21 cellular contexts compared by ENCODE assay signal in the genomic region with DNA sequence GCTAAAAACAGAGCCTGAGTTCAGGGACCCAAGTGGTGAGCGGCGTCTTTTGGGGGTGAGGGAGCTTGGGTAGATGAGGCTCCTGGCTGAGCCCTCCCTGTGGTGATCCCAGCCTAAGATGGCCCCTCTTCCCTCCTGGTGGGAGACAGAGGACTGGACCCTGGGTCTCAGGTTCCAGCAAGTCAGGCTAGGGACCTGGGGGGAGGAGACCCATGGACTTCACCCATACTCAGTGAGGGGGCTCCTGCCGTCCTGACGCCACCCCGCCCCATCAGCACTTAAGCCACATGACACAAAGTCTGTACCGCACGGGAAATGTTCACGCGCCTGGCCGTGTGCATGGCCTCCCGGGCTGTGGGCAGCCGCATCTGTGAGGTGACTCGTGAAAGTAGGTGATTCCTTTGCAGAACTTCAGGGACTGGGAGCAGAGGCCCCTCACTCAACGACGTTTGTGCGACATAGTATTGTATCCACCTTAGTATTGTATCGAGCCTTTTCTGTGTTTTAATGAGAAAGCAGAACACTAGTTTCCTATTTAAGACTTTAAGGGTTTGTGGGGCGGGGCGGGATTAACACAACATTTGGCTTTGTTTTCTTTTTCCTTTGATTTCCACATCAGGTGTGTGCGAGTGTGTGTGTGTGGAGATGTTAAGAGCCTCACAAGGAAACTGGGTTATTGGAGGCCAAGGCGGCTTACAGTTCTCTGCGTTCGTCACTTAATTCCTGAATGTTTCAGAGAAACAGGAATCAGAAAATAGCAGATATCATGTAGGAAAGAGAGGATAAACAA. TPM values are rescaled to one million over a fixed set of nuclear protein-coding genes. Genes with fewer than 3 reads are reported as not detected.
DNase-seq lines count a peak whose midpoint lies in the region; ATAC-seq, FAIRE-seq and TF ChIP-seq lines count a peak whose summit lies in the region.
"Had no signal": no experiment of that assay in that cellular context is flagged by ENCODE, and none has a peak within 500 bp of the region (broad histone marks: within the 10 kb centered on the region; RNA-seq: fewer than 3 reads in every experiment).

No MANE protein-coding gene starts in this region.

- peaks cover 11% of the 10 kb centered on the region for H3K36me3 ChIP-seq in bronchial epithelial cell (ENCODE audit: control insufficient read depth, insufficient read depth, low read length)
- peaks cover 0 to 38% (median 32%) of the 10 kb centered on the region in 4 donors for H3K36me3 ChIP-seq in upper lobe of left lung
- peaks cover 0 to 54% (median 30%) of the 10 kb centered on the region in 6 donors for H3K36me3 ChIP-seq in spleen
- H3K36me3 ChIP-seq: uterus had no signal

- H3K9me3 ChIP-seq in upper lobe of left lung, result no peaks in the 10 kb centered on the region
- no peaks in the 10 kb centered on the region for H3K9me3 ChIP-seq in spleen
- H3K9me3 ChIP-seq: Peyer's patch, uterus had no signal

- H3K36me3 Mint-ChIP-seq in natural killer cell treated with Interleukin-12 subunit alpha and Interleukin-12 subunit beta and Interleukin-15 and Interleukin-18, amount 100 ng/mL, for 72 hours, result no peaks in the 10 kb centered on the region
- H3K36me3 Mint-ChIP-seq: activated naive CD8-positive, alpha-beta T cell treated with anti-CD3 and anti-CD28 coated beads for 36 hours had no signal

- TF ChIP-seq POLR2A in upper lobe of left lung (IDR thresholded peaks at IDR 0.05), result no peak
- no peak for TF ChIP-seq POLR2A in spleen (IDR thresholded peaks at IDR 0.05)

- H3K27ac Mint-ChIP-seq in natural killer cell treated with Interleukin-12 subunit alpha and Interleukin-12 subunit beta and Interleukin-15 and Interleukin-18, amount 100 ng/mL, for 72 hours, result no peak overlapping the region
- H3K27ac Mint-ChIP-seq: activated naive CD8-positive, alpha-beta T cell treated with anti-CD3 and anti-CD28 coated beads for 36 hours; stimulated activated effector memory CD8-positive, alpha-beta T cell treated with anti-CD3 and anti-CD28 coated beads, Interleukin-12 subunit alpha, Interleukin-12 subunit beta, amount 100 ng/mL, for 72 hours had no signal

- no peaks in the 10 kb centered on the region for H3K27me3 Mint-ChIP-seq in natural killer cell treated with Interleukin-12 subunit alpha and Interleukin-12 subunit beta and Interleukin-15 and Interleukin-18, amount 100 ng/mL, for 72 hours
- H3K27me3 Mint-ChIP-seq: activated naive CD8-positive, alpha-beta T cell treated with anti-CD3 and anti-CD28 coated beads for 36 hours had no signal

- WGBS in upper lobe of left lung, 2 donors, result 90 to 94% methylated on average over 19 to 23 of the region's 23 CpGs
- 88 to 95% (median 91%) methylated on average over 18 to 23 of the region's 23 CpGs for WGBS in spleen, 5 donors

- no peaks in the 10 kb centered on the region for H3K4me1 Mint-ChIP-seq in natural killer cell treated with Interleukin-12 subunit alpha and Interleukin-12 subunit beta and Interleukin-15 and Interleukin-18, amount 100 ng/mL, for 72 hours (ENCODE audit: low read depth in 2 of 2)
- H3K4me1 Mint-ChIP-seq: activated naive CD8-positive, alpha-beta T cell treated with anti-CD3 and anti-CD28 coated beads for 36 hours; stimulated activated effector memory CD8-positive, alpha-beta T cell treated with anti-CD3 and anti-CD28 coated beads, Interleukin-12 subunit alpha, Interleukin-12 subunit beta, amount 100 ng/mL, for 72 hours had no signal

- H3K4me1 ChIP-seq in upper lobe of left lung, result no peaks in the 10 kb centered on the region
- no peaks in the 10 kb centered on the region for H3K4me1 ChIP-seq in spleen
- H3K4me1 ChIP-seq: Peyer's patch, uterus had no signal

- H3K4me3 Mint-ChIP-seq in natural killer cell treated with Interleukin-12 subunit alpha and Interleukin-12 subunit beta and Interleukin-15 and Interleukin-18, amount 100 ng/mL, for 72 hours, result no peak overlapping the region
- H3K4me3 Mint-ChIP-seq: activated naive CD8-positive, alpha-beta T cell treated with anti-CD3 and anti-CD28 coated beads for 36 hours; stimulated activated effector memory CD8-positive, alpha-beta T cell treated with anti-CD3 and anti-CD28 coated beads, Interleukin-12 subunit alpha, Interleukin-12 subunit beta, amount 100 ng/mL, for 72 hours had no signal

- H3K27ac ChIP-seq in upper lobe of left lung, result no peak overlapping the region
- H3K27ac ChIP-seq in spleen, result no peak overlapping the region
- H3K27ac ChIP-seq: Peyer's patch, uterus had no signal

- H3K27me3 ChIP-seq in bronchial epithelial cell (ENCODE audit: control insufficient read depth, insufficient read depth, low read length) (no peaks in the 10 kb centered on the region), upper lobe of left lung (no peaks in the 10 kb centered on the region), spleen (replicated peaks in 1 of 7) (no peaks in the 10 kb centered on the region)
- H3K27me3 ChIP-seq: Peyer's patch, uterus had no signal

- peak; percentile 13 for FAIRE-seq in bronchial epithelial cell (lab: Jason Lieb, UNC)
- FAIRE-seq: GM12878, small intestine had no signal

- TF ChIP-seq EP300 in upper lobe of left lung (IDR thresholded peaks at IDR 0.05), result no peak

- H3K4me3 ChIP-seq in bronchial epithelial cell (ENCODE audit: low read depth, low read length) (no peak overlapping the region), upper lobe of left lung (no peak overlapping the region), spleen (no peak overlapping the region)
- H3K4me3 ChIP-seq: GM12878, Peyer's patch, uterus had no signal

- no peak for ATAC-seq in natural killer cell treated with Interleukin-12 subunit alpha and Interleukin-12 subunit beta and Interleukin-15 and Interleukin-18, amount 100 ng/mL, for 72 hours
- ATAC-seq in upper lobe of left lung (ENCODE audit: low FRiP score in 2 of 2) (no peak), HG03097 (IDR thresholded peaks at IDR 0.05; ENCODE audit: low FRiP score, unreplicated experiment) (no peak)
- ATAC-seq: stimulated activated effector memory CD8-positive, alpha-beta T cell treated with anti-CD3 and anti-CD28 coated beads, Interleukin-12 subunit alpha, Interleukin-12 subunit beta, amount 100 ng/mL, for 72 hours had no signal

- TF ChIP-seq CTCF in bronchial epithelial cell (IDR thresholded peaks at IDR 0.05; ENCODE audit: insufficient read depth, low read length, severe bottlenecking), result no peak
- no peak for TF ChIP-seq CTCF in upper lobe of left lung (IDR thresholded peaks at IDR 0.05)
- TF ChIP-seq CTCF in spleen (IDR thresholded peaks at IDR 0.05 in 8 of 11, conservative IDR thresholded peaks at IDR 0.05 in 3 of 11), result no peak

- H3K9me3 Mint-ChIP-seq in natural killer cell treated with Interleukin-12 subunit alpha and Interleukin-12 subunit beta and Interleukin-15 and Interleukin-18, amount 100 ng/mL, for 72 hours, result no peaks in the 10 kb centered on the region
- H3K9me3 Mint-ChIP-seq: activated naive CD8-positive, alpha-beta T cell treated with anti-CD3 and anti-CD28 coated beads for 36 hours; stimulated activated effector memory CD8-positive, alpha-beta T cell treated with anti-CD3 and anti-CD28 coated beads, Interleukin-12 subunit alpha, Interleukin-12 subunit beta, amount 100 ng/mL, for 72 hours had no signal

- intact Hi-C loops in spleen (cut with DNase I; ENCODE audit: low total_unique reads), result no loop called here

- peak; percentile 33 for DNase-seq in activated effector memory CD4-positive, alpha-beta T cell treated with anti-CD3 and anti-CD28 coated beads, Interleukin-2, amount 50 U/mL, for 16 hours
- DNase-seq in activated effector memory CD4-positive, alpha-beta T cell treated with Interleukin-2 at 50 U/mL for 16 hours, result no peak
- DNase-seq in bronchial epithelial cell (ENCODE audit: low read depth) (no peak), upper lobe of left lung (peak; percentile 12 to 45), A172 (ENCODE audit: low spot score) (no peak), spleen (no peak)
- peak; percentile 49 for DNase-seq in natural killer cell treated with Interleukin-12 subunit alpha and Interleukin-12 subunit beta and Interleukin-15 and Interleukin-18, amount 100 ng/mL, for 72 hours (ENCODE audit: low spot score)
- DNase-seq: activated naive CD8-positive, alpha-beta T cell treated with anti-CD3 and anti-CD28 coated beads for 36 hours; central memory CD4-positive, alpha-beta T cell; COR-L47; HCEC 1CT; mammary epithelial cell; NCI-H2107; NCI-H774; occipital lobe; small intestine had no signal

RNA-seq across cellular contexts. Expression of a gene that starts 18.4 kb away (rescaled TPM):
- 1.3 TPM in 2 replicates for total RNA-seq in bronchial epithelial cell
- 1 to 10 TPM; 1.4 to 3.5 TPM for total RNA-seq in natural killer cell treated with Interleukin-12 subunit alpha and Interleukin-12 subunit beta and Interleukin-15 and Interleukin-18, amount 100 ng/mL, for 72 hours
- 1 to 10 TPM in 5 of 6 donors, under 1 TPM in 1; 1.00 to 2.9 (median 1.5) TPM for total RNA-seq in upper lobe of left lung
- 1.2 and 3.3 TPM in 2 replicates for total RNA-seq in A172 (2014; rRNA removed; shearing (Covaris generic))
- total RNA-seq in spleen, result 1 to 10 TPM in 6 of 7 donors, under 1 TPM in 1; 0.94 to 3.2 (median 2.3) TPM
- polyA plus RNA-seq in spleen, result 1 to 10 TPM; 4.0 to 6.6 (median 5.8) TPM

RNA-seq across cellular contexts. Expression of a gene that starts 31.7 kb away (rescaled TPM):
- 1.8 and 3.2 TPM in 2 replicates for total RNA-seq in bronchial epithelial cell
- 1 to 10 TPM; 7.4 to 9.7 TPM for total RNA-seq in natural killer cell treated with Interleukin-12 subunit alpha and Interleukin-12 subunit beta and Interleukin-15 and Interleukin-18, amount 100 ng/mL, for 72 hours
- total RNA-seq in upper lobe of left lung, result 10 to 100 TPM in 1 of 6 donors, 1 to 10 TPM in 5; 4.4 to 11.5 (median 5.7) TPM
- total RNA-seq in A172 (2014; rRNA removed; shearing (Covaris generic)), result 0.53 and 1.1 TPM in 2 replicates
- total RNA-seq in spleen, result 1 to 10 TPM; 5.0 to 7.6 (median 6.3) TPM
- 1 to 10 TPM in 1 of 3 donors, under 1 TPM in 2; 0.67 to 2.5 (median 0.74) TPM for polyA plus RNA-seq in spleen

Comparison
In these comparisons a context has a peak if more than half of its experiments do, and no peak if none do; other contexts are left out.
1. DNase-seq: peak in activated effector memory CD4-positive, alpha-beta T cell treated with anti-CD3 and anti-CD28 coated beads, Interleukin-2, amount 50 U/mL, for 16 hours (single experiment), natural killer cell treated with Interleukin-12 subunit alpha and Interleukin-12 subunit beta and Interleukin-15 and Interleukin-18, amount 100 ng/mL, for 72 hours (single experiment) and upper lobe of left lung (2 of 2); none in activated effector memory CD4-positive, alpha-beta T cell treated with Interleukin-2 at 50 U/mL for 16 hours (single experiment), bronchial epithelial cell (single experiment), A172 (single experiment) and spleen (single experiment).